ENCODE assay signal across 7 cellular contexts in the genomic region with DNA sequence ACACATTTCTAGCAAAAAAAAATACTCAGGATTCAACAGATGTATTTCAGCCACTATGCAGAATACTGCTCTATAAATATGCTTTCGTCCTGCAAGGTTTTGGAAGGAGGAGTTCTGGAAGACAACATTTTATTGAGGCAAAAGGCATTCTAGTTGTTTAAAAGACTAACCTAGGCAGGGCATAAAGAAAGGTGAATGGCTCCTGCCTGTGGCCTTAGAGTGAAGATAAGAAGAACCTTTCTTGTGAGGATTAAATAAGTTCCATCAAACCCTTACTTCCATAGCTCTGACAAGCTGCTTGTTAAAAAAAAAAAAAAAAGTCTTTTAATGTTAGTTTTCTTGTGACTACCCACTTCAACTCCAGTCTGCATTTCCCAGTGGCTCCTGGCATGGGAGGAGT.
"Had no signal": no experiment of that assay in that cellular context is flagged by ENCODE, and none has a peak within 500 bp of the region (broad histone marks: within the 10 kb centered on the region; RNA-seq: fewer than 3 reads in every experiment).

No MANE protein-coding gene starts in this region.

- FAIRE-seq: H1, H54, HTR-8/SVneo had no signal

- DNase-seq: H9, HCEC 1CT had no signal

- H3K27me3 Mint-ChIP-seq: IgD-negative memory B cell had no signal

- H3K4me3 Mint-ChIP-seq: GM23338, H9, IgD-negative memory B cell had no signal

- H3K4me1 Mint-ChIP-seq: IgD-negative memory B cell had no signal

- H3K4me3 ChIP-seq: GM23338 had no signal

- H2AFZ ChIP-seq: GM23338 had no signal

- H3K36me3 Mint-ChIP-seq: IgD-negative memory B cell had no signal

- H3K27ac Mint-ChIP-seq: IgD-negative memory B cell had no signal

- H3K9me3 Mint-ChIP-seq: GM23338, H9 had no signal

- ATAC-seq: GM23338 had no signal

- H3K4me2 ChIP-seq: GM23338 had no signal
